16 cellular contexts compared by ENCODE assay signal in genomic region chr5:57693488-57694305, GRCh38.
A peak's percentile ranks its signal among the peaks of the same experiment; 100 is the strongest.
DNase-seq lines count a peak whose midpoint lies in the region; ATAC-seq, FAIRE-seq and TF ChIP-seq lines count a peak whose summit lies in the region.
"Had no signal": no experiment of that assay in that cellular context is flagged by ENCODE, and none has a peak within 500 bp of the region (broad histone marks: within the 10 kb centered on the region; RNA-seq: fewer than 3 reads in every experiment).

No MANE protein-coding gene starts in this region.

- no peaks in the 10 kb centered on the region for H3K36me3 Mint-ChIP-seq in T-helper 17 cell (ENCODE audit: low read depth)
- H3K36me3 Mint-ChIP-seq: activated CD4-positive, alpha-beta memory T cell treated with anti-CD3 and anti-CD28 coated beads for 36 hours; activated naive CD4-positive, alpha-beta T cell treated with anti-CD3 and anti-CD28 coated beads, Interleukin-2, amount 50 U/mL, for 24 hours; naive B cell had no signal

- H3K27me3 Mint-ChIP-seq in T-helper 17 cell: peaks cover 5% of the 10 kb centered on the region
- H3K27me3 Mint-ChIP-seq: naive B cell had no signal

- H3K14ac ChIP-seq in neuronal stem cell (ENCODE audit: low read length): no peak overlapping the region

- TF ChIP-seq POLR2A in esophagus muscularis mucosa (IDR thresholded peaks at IDR 0.05; ENCODE audit: low read depth): no peak

- no peak overlapping the region for H3K27ac Mint-ChIP-seq in T-helper 17 cell
- H3K27ac Mint-ChIP-seq: activated CD4-positive, alpha-beta memory T cell treated with anti-CD3 and anti-CD28 coated beads for 36 hours; activated naive CD4-positive, alpha-beta T cell treated with anti-CD3 and anti-CD28 coated beads, Interleukin-2, amount 50 U/mL, for 24 hours; naive B cell; T-helper 1 cell treated with Interleukin-12 subunit alpha and Interleukin-12 subunit beta and Interleukin-4 antibody, amounts not matched to agents 30 μg/mL and 1 μg/mL, for 36 hours had no signal

- no peak overlapping the region for H2AK5ac ChIP-seq in neuronal stem cell (ENCODE audit: low read depth, low read length)

- ATAC-seq in T-helper 17 cell (no peak), GM21381 (IDR thresholded peaks at IDR 0.05; ENCODE audit: unreplicated experiment) (no peak)

- H4K91ac ChIP-seq in neuronal stem cell (ENCODE audit: low read depth, low read length, poor library complexity): no peak overlapping the region

- H3K9me3 ChIP-seq in esophagus muscularis mucosa (no peaks in the 10 kb centered on the region), neuronal stem cell (replicated peaks in 1 of 2; ENCODE audit: control insufficient read depth in 2 of 2, insufficient read depth in 1 of 2, low read depth in 1 of 2, low read length in 2 of 2) (no peaks in the 10 kb centered on the region), HAP-1 (no peaks in the 10 kb centered on the region), T-helper 17 cell (ENCODE audit: control insufficient read depth, low read length, poor library complexity, severe bottlenecking) (no peaks in the 10 kb centered on the region)
- H3K9me3 ChIP-seq: BE2C had no signal

- H2AFZ ChIP-seq in ACC112 (ENCODE audit: low read length, unreplicated experiment): peak overlapping the region; percentile 19
- peak overlapping the region; percentile 25 for H2AFZ ChIP-seq in neuronal stem cell (ENCODE audit: low read length)

- 88% methylated on average over 8 of the region's 8 CpGs for WGBS in esophagus muscularis mucosa
- WGBS in neuronal stem cell (ENCODE audit: extremely low coverage in 2 of 2, insufficient read length in 2 of 2, insufficient replicate concordance in 1 of 2), 2 donors: no CpG with 5 or more reads among the region's 8 CpGs

- H3K4me1 Mint-ChIP-seq in T-helper 17 cell: no peaks in the 10 kb centered on the region
- H3K4me1 Mint-ChIP-seq: activated naive CD4-positive, alpha-beta T cell treated with anti-CD3 and anti-CD28 coated beads, Interleukin-2, amount 50 U/mL, for 24 hours; naive B cell had no signal

- no peak overlapping the region for H3K18ac ChIP-seq in neuronal stem cell (ENCODE audit: low read length)

- no peak overlapping the region for H2BK12ac ChIP-seq in neuronal stem cell (ENCODE audit: low read length)

- no peak overlapping the region for H3K4me3 Mint-ChIP-seq in T-helper 17 cell
- H3K4me3 Mint-ChIP-seq: activated CD4-positive, alpha-beta memory T cell treated with anti-CD3 and anti-CD28 coated beads for 36 hours; activated naive CD4-positive, alpha-beta T cell treated with anti-CD3 and anti-CD28 coated beads, Interleukin-2, amount 50 U/mL, for 24 hours; naive B cell; T-helper 1 cell treated with Interleukin-12 subunit alpha and Interleukin-12 subunit beta and Interleukin-4 antibody, amounts not matched to agents 30 μg/mL and 1 μg/mL, for 36 hours had no signal

- no peak for FAIRE-seq in D721Med (lab: Jason Lieb, UNC)

- H3K4me3 ChIP-seq in ACC112 (ENCODE audit: low read depth, low read length) (peak overlapping the region; percentile 11; the same call in 1 of the 2 replicates), esophagus muscularis mucosa (peak overlapping the region in 1 of 4 donors; percentile 4), neuronal stem cell (ENCODE audit: low read length in 2 of 2) (no peak overlapping the region), HAP-1 (no peak overlapping the region)

- peak overlapping the region; percentile 75 for H3K27ac ChIP-seq in ACC112 (ENCODE audit: low read depth, low read length)
- H3K27ac ChIP-seq in esophagus muscularis mucosa (replicated peaks in 1 of 4): peak overlapping the region in 3 of 4 donors; percentile 5 to 60 (median 23)
- H3K27ac ChIP-seq in neuronal stem cell (replicated peaks; ENCODE audit: low read length): no peak overlapping the region

- H2BK15ac ChIP-seq in neuronal stem cell (ENCODE audit: low read length): no peak overlapping the region

- peaks cover 58% of the 10 kb centered on the region for H3K4me1 ChIP-seq in ACC112 (ENCODE audit: control insufficient read depth, insufficient read depth, low read length, unreplicated experiment)
- peaks cover 41 to 60% (median 55%) of the 10 kb centered on the region in 4 donors for H3K4me1 ChIP-seq in esophagus muscularis mucosa
- H3K4me1 ChIP-seq in neuronal stem cell (ENCODE audit: control insufficient read depth in 2 of 2, insufficient read depth in 1 of 2, low read depth in 1 of 2, low read length in 2 of 2): peaks cover 17 to 57% of the 10 kb centered on the region in 2 donors
- no peaks in the 10 kb centered on the region for H3K4me1 ChIP-seq in HAP-1

- TF ChIP-seq EP300 in esophagus muscularis mucosa (IDR thresholded peaks at IDR 0.05): no peak

- H4K8ac ChIP-seq in neuronal stem cell (ENCODE audit: low read depth, low read length): no peak overlapping the region

- H3K79me2 ChIP-seq in ACC112 (ENCODE audit: control insufficient read depth, insufficient read depth, low read length, unreplicated experiment): no peaks in the 10 kb centered on the region

- intact Hi-C loops in esophagus muscularis mucosa (cut with DNase I): no loop called here

- no peak overlapping the region for H3K23ac ChIP-seq in neuronal stem cell (ENCODE audit: low read depth, low read length, poor library complexity)

- H2BK120ac ChIP-seq in neuronal stem cell (ENCODE audit: low read depth, low read length): no peak overlapping the region

- H3K4ac ChIP-seq in neuronal stem cell (ENCODE audit: low read length): no peak overlapping the region

- H2BK5ac ChIP-seq in neuronal stem cell (ENCODE audit: low read length): no peak overlapping the region

- no peak overlapping the region for H3K9ac ChIP-seq in neuronal stem cell (ENCODE audit: low read depth, low read length, poor library complexity)

- H3K27me3 ChIP-seq in ACC112 (ENCODE audit: insufficient read depth, low read length) (no peaks in the 10 kb centered on the region), esophagus muscularis mucosa (no peaks in the 10 kb centered on the region), neuronal stem cell (ENCODE audit: control insufficient read depth in 3 of 3, insufficient read depth in 3 of 3, low read depth in 1 of 3, low read length in 3 of 3) (no peaks in the 10 kb centered on the region), HAP-1 (ENCODE audit: low read depth) (no peaks in the 10 kb centered on the region)
- H3K27me3 ChIP-seq: BE2C had no signal

- no peak overlapping the region for H3K4me2 ChIP-seq in neuronal stem cell (ENCODE audit: insufficient read depth, low read length, poor library complexity, severe bottlenecking)

- TF ChIP-seq CTCF in esophagus muscularis mucosa (IDR thresholded peaks at IDR 0.05): no peak
- no peak for TF ChIP-seq CTCF in D721Med (IDR thresholded peaks at IDR 0.05; ENCODE audit: insufficient read depth, missing control alignments)

- in situ Hi-C loops in HAP-1 (cut with MboI; ENCODE audit: low sequenced_read_pairs): no loop called here

- no peaks in the 10 kb centered on the region for H3K79me1 ChIP-seq in neuronal stem cell (ENCODE audit: low read depth, low read length)

- DNase-seq in RPMI7951 (ENCODE audit: low read depth) (peak; percentile 22), esophagus muscularis mucosa (ENCODE audit: extremely low spot score) (no peak), neuronal stem cell (ENCODE audit: low spot score) (no peak), HAP-1 (ENCODE audit: low spot score in 2 of 2) (no peak), T-helper 17 cell (no peak), D721Med (ENCODE audit: insufficient read length, low spot score) (no peak)
- DNase-seq: effector CD8-positive, alpha-beta T cell; naive B cell; NCI-H1930; stimulated activated naive CD4-positive, alpha-beta T cell had no signal

- H3K36me3 ChIP-seq in ACC112 (ENCODE audit: insufficient read depth, low read length) (no peaks in the 10 kb centered on the region), esophagus muscularis mucosa (no peaks in the 10 kb centered on the region), neuronal stem cell (replicated peaks in 1 of 2; ENCODE audit: control insufficient read depth in 2 of 2, insufficient read depth in 2 of 2, low read length in 2 of 2) (no peaks in the 10 kb centered on the region), HAP-1 (replicated peaks) (no peaks in the 10 kb centered on the region)
- H3K36me3 ChIP-seq: BE2C had no signal
